Comparison of ENCODE assay signal across 11 cellular contexts in genomic region chr9:108443741-108444140, GRCh38.
DNase-seq lines count a peak whose midpoint lies in the region; ATAC-seq and TF ChIP-seq lines count a peak whose summit lies in the region.
"Had no signal": no experiment of that assay in that cellular context is flagged by ENCODE, and none has a peak within 500 bp of the region (broad histone marks: within the 10 kb centered on the region; RNA-seq: fewer than 3 reads in every experiment).

No MANE protein-coding gene starts in this region.

- 0 out of 2 replicates have a peak, but pooled peaks have one; percentile 13 for TF ChIP-seq RAD21 in HCT116 (IDR thresholded peaks at IDR 0.05; ENCODE audit: low read depth)

- H3K36me3 ChIP-seq in HCT116 (ENCODE audit: control insufficient read depth in 1 of 2, insufficient read depth in 2 of 2, low read length in 2 of 2): no peaks in the 10 kb centered on the region

- DNase-seq in HCT116 (ENCODE audit: low read depth, low spot score) (no peak), fibroblast of villous mesenchyme (ENCODE audit: low read depth) (peak; percentile 55), stromal cell of bone marrow (ENCODE audit: low read depth) (peak; percentile 74), NCI-H774 (lab: John Stamatoyannopoulos, UW) (no peak), NCI-H524 (lab: John Stamatoyannopoulos, UW) (no peak)
- DNase-seq: NCI-H1048 had no signal

- no peak for TF ChIP-seq POLR2A in HCT116 (IDR thresholded peaks at IDR 0.05; ENCODE audit: borderline replicate concordance, extremely low read depth, insufficient read depth, insufficient read length)

- peaks cover 29 to 36% of the 10 kb centered on the region in 2 experiments for H3K4me1 ChIP-seq in HCT116 (ENCODE audit: control insufficient read depth in 1 of 2, insufficient read depth in 2 of 2, low read length in 2 of 2)

- H3K27ac ChIP-seq in HCT116 (ENCODE audit: low read depth, low read length): no peak overlapping the region
- H3K27ac ChIP-seq: VCaP had no signal

- peak overlapping the region; percentile 58 for H2AFZ ChIP-seq in HCT116 (ENCODE audit: low read depth, low read length, poor library complexity, severe bottlenecking)
- H2AFZ ChIP-seq: GM23338 had no signal

- H3K9me3 ChIP-seq in HCT116 (ENCODE audit: control insufficient read depth in 1 of 2, insufficient read depth in 1 of 2, low read depth in 1 of 2, low read length in 2 of 2): no peaks in the 10 kb centered on the region

- no TSS peak for BruUV-seq in HCT116 (replicated peaks; lab: Mats Ljungman, UMichigan)

- CTCF ChIA-PET in HCT116 (lab: Charles Lee): interaction anchor here (1.2 kb wide), 1 partner anchor 10 kb away, joined by 3 read pairs; no protein-coding TSS in a partner anchor

- RAD21 ChIA-PET in HCT116 (lab: Charles Lee; ENCODE audit: low non-redundant PET in 1 of 2, low total read pairs in 2 of 2, uncharacterized antibody in 2 of 2, unreplicated experiment in 2 of 2): no interaction called here

- POLR2A ChIA-PET in HCT116 (lab: Charles Lee): no interaction called here

- peak overlapping the region in 1 of 2 experiments; percentile 28; a peak in 2 of 4 replicates for H3K4me3 ChIP-seq in HCT116 (replicated peaks in 1 of 2; ENCODE audit: low read depth in 1 of 2, low read length in 2 of 2)
- H3K4me3 ChIP-seq in WI38 (ENCODE audit: low read depth, low read length): peak overlapping the region; percentile 69
- H3K4me3 ChIP-seq in fibroblast of villous mesenchyme (ENCODE audit: low read depth, low read length): peak overlapping the region; percentile 41
- H3K4me3 ChIP-seq: GM23338 had no signal

- peak overlapping the region; percentile 66 for H3K4me2 ChIP-seq in HCT116 (ENCODE audit: low read length)
- H3K4me2 ChIP-seq: GM23338 had no signal

- H3K27me3 ChIP-seq in HCT116 (ENCODE audit: insufficient read depth, low read length): no peaks in the 10 kb centered on the region

- intact Hi-C loops in HCT116 (cut with micrococcal nuclease): loop anchor here (10.0 kb wide), 1 partner anchor 959 kb away; the partner anchor contains the start of gene KLF4

- no peaks in the 10 kb centered on the region for H3K9me2 ChIP-seq in HCT116 (ENCODE audit: insufficient read depth)

- no peaks in the 10 kb centered on the region for H3K79me2 ChIP-seq in HCT116 (ENCODE audit: insufficient read depth, low read length)

- H3K9ac ChIP-seq in HCT116 (ENCODE audit: low read length): peak overlapping the region; percentile 5

- H4K20me1 ChIP-seq in HCT116 (ENCODE audit: insufficient read depth): no peaks in the 10 kb centered on the region

- ATAC-seq in HCT116 (no peak; the same call in 1 of the 2 replicates), HG02678 (IDR thresholded peaks at IDR 0.05; ENCODE audit: unreplicated experiment) (no peak), GM19455 (IDR thresholded peaks at IDR 0.05; ENCODE audit: unreplicated experiment) (no peak)
- ATAC-seq: GM23338 had no signal

- TF ChIP-seq CTCF in HCT116 (IDR thresholded peaks at IDR 0.05 in 2 of 3, conservative IDR thresholded peaks at IDR 0.05 in 1 of 3; ENCODE audit: borderline replicate concordance in 1 of 3, insufficient read depth in 1 of 3, low read depth in 2 of 3, low read length in 2 of 3) (no peak), WI38 (IDR thresholded peaks at IDR 0.05; ENCODE audit: low read depth, low read length) (no peak), fibroblast of villous mesenchyme (IDR thresholded peaks at IDR 0.05; ENCODE audit: insufficient read depth, low read depth, low read length) (no peak)

TF ChIP-seq in HCT116, 20 proteins besides CTCF, POLR2A, EP300 and RAD21:
- TF ChIP-seq REST (IDR thresholded peaks at IDR 0.05; ENCODE audit: low read depth): no peak
- no peak for TF ChIP-seq TCF7L2 (IDR thresholded peaks at IDR 0.05; ENCODE audit: borderline replicate concordance, extremely low read depth, insufficient read depth, insufficient read length)
- peak; percentile 74 for TF ChIP-seq JUND (IDR thresholded peaks at IDR 0.05)
- TF ChIP-seq SRF (IDR thresholded peaks at IDR 0.05; ENCODE audit: low read depth): no peak
- TF ChIP-seq CEBPB (IDR thresholded peaks at IDR 0.05; ENCODE audit: low read depth): no peak; the same call in 1 of the 2 replicates
- no peak for TF ChIP-seq EZH2 (IDR thresholded peaks at IDR 0.05)
- no peak for TF ChIP-seq ZNF274 (IDR thresholded peaks at IDR 0.05; ENCODE audit: low read depth, low read length)
- no peak for TF ChIP-seq YY1 (IDR thresholded peaks at IDR 0.05; ENCODE audit: extremely low read depth, insufficient replicate concordance, low read depth, low read length)
- no peak for TF ChIP-seq EZH2phosphoT487 (IDR thresholded peaks at IDR 0.05; ENCODE audit: borderline replicate concordance)
- TF ChIP-seq FOSL1 (IDR thresholded peaks at IDR 0.05; ENCODE audit: low read depth): peak; percentile 86
- no peak; the same call in 1 of the 2 replicates for TF ChIP-seq SIN3A (IDR thresholded peaks at IDR 0.05; ENCODE audit: low read depth)
- no peak for TF ChIP-seq ZBTB33 (IDR thresholded peaks at IDR 0.05; ENCODE audit: extremely low read depth, insufficient replicate concordance, low read length)
- TF ChIP-seq ATF3 (IDR thresholded peaks at IDR 0.05): peak; percentile 24; the same call in 1 of the 2 replicates
- no peak for TF ChIP-seq EGR1 (IDR thresholded peaks at IDR 0.05; ENCODE audit: low read depth)
- no peak for TF ChIP-seq ELF1 (IDR thresholded peaks at IDR 0.05; ENCODE audit: borderline replicate concordance, low read depth)
- 0 out of 2 replicates have a peak, but pooled peaks have one; percentile 8 for TF ChIP-seq MAX (IDR thresholded peaks at IDR 0.05)
- TF ChIP-seq SP1 (IDR thresholded peaks at IDR 0.05; ENCODE audit: low read depth): no peak
- no peak for TF ChIP-seq POLR2AphosphoS5 (IDR thresholded peaks at IDR 0.05; ENCODE audit: low read depth, low read length)
- TF ChIP-seq ZFX (IDR thresholded peaks at IDR 0.05): no peak
- 0 out of 2 replicates have a peak, but pooled peaks have one; percentile 12 for TF ChIP-seq CBX3 (IDR thresholded peaks at IDR 0.05; ENCODE audit: low read depth)

Comparison
In these comparisons a context has a peak if more than half of its experiments do, and no peak if none do; other contexts are left out.
1. DNase-seq: peak in fibroblast of villous mesenchyme (single experiment) and stromal cell of bone marrow (single experiment); none in HCT116 (single experiment), NCI-H774 (single experiment) and NCI-H524 (0 of 2).